Comparison of ENCODE assay signal across 34 cellular contexts in the genomic region with DNA sequence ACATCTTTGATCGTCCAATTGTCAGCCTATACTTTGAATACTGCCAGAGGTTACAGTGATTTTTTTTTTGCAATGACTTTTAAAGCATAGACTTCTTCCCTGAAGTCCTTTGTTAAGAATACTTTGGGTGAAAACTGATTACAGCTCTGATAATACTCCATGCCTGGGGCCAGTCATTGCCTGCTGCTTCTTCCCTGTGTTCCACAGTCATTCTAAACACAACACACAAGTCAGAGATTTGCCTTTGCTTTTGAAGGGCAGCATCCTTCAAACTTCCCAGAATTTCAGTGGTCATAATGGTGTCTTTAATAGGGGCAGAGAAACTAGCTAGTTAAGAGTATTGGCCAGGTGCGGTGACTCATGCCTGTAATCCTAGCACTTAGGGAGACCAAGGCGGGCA.
"Had no signal": no experiment of that assay in that cellular context is flagged by ENCODE, and none has a peak within 500 bp of the region (broad histone marks: within the 10 kb centered on the region; RNA-seq: fewer than 3 reads in every experiment).

No MANE protein-coding gene starts in this region.

- DNase-seq: activated CD4-positive, alpha-beta memory T cell treated with anti-CD3 and anti-CD28 coated beads, Interleukin-2, amount 10 ng/mL, durations not matched to agents 7 days and 5 days; activated CD4-positive, alpha-beta T cell treated with anti-CD3 and anti-CD28 coated beads for 1 hour; activated CD4-positive, alpha-beta T cell treated with anti-CD3 and anti-CD28 coated beads for 36 hours; activated CD4-positive, alpha-beta T cell treated with anti-CD3 and anti-CD28 coated beads for 48 hours; activated CD4-positive, alpha-beta T cell treated with anti-CD3 and anti-CD28 coated beads, Interleukin-2, amount 10 ng/mL, durations not matched to agents 7 days and 5 days; activated CD4-positive, alpha-beta T cell treated with anti-CD3 and anti-CD28 coated beads, Interleukin-2, amount 50 U/mL, for 48 hours; activated CD4-positive, CD25-positive, alpha-beta regulatory T cell; activated CD8-positive, alpha-beta memory T cell treated with anti-CD3 and anti-CD28 coated beads for 24 hours; activated CD8-positive, alpha-beta memory T cell treated with anti-CD3 and anti-CD28 coated beads, Interleukin-2, amount 10 ng/mL, durations not matched to agents 7 days and 5 days; activated CD8-positive, alpha-beta memory T cell treated with anti-CD3 and anti-CD28 coated beads, Interleukin-2, amount 50 U/mL, for 48 hours; activated CD8-positive, alpha-beta T cell treated with anti-CD3 and anti-CD28 coated beads, Interleukin-2, amount 10 ng/mL, durations not matched to agents 7 days and 5 days; activated effector memory CD4-positive, alpha-beta T cell treated with anti-CD3 and anti-CD28 coated beads, Interleukin-2, amount 50 U/mL, for 16 hours; activated gamma-delta T cell treated with Interleukin-2 at 50 U/mL for 16 hours; activated naive CD4-positive, alpha-beta T cell; activated naive CD4-positive, alpha-beta T cell treated with anti-CD3 and anti-CD28 coated beads for 36 hours; activated naive CD4-positive, alpha-beta T cell treated with anti-CD3 and anti-CD28 coated beads, Interleukin-2, amount 50 U/mL, for 16 hours; activated naive CD8-positive, alpha-beta T cell treated with anti-CD3 and anti-CD28 coated beads for 36 hours; activated T-cell treated with anti-CD3 and anti-CD28 coated beads, Interleukin-2, amount 50 U/mL, for 24 hours; activated T-cell treated with anti-CD3 and anti-CD28 coated beads, Interleukin-2, amount 50 U/mL, for 48 hours; adrenal gland; amniotic stem cell; aorta; body of pancreas; brain microvascular endothelial cell; central memory CD4-positive, alpha-beta T cell; T-helper 1 cell; T-helper 2 cell; T-helper 9 cell; WERI-Rb-1 had no signal

- H3K27ac Mint-ChIP-seq: activated CD4-positive, alpha-beta memory T cell treated with anti-CD3 and anti-CD28 coated beads, Interleukin-2, amount 10 ng/mL, durations not matched to agents 7 days and 5 days; activated CD4-positive, alpha-beta T cell treated with anti-CD3 and anti-CD28 coated beads for 36 hours; activated CD4-positive, alpha-beta T cell treated with anti-CD3 and anti-CD28 coated beads, Interleukin-2, amount 10 ng/mL, durations not matched to agents 7 days and 5 days; activated CD8-positive, alpha-beta memory T cell treated with anti-CD3 and anti-CD28 coated beads, Interleukin-2, amount 10 ng/mL, durations not matched to agents 7 days and 5 days; activated CD8-positive, alpha-beta T cell treated with anti-CD3 and anti-CD28 coated beads, Interleukin-2, amount 10 ng/mL, durations not matched to agents 7 days and 5 days; activated naive CD4-positive, alpha-beta T cell treated with anti-CD3 and anti-CD28 coated beads for 36 hours; activated naive CD4-positive, alpha-beta T cell treated with anti-CD3 and anti-CD28 coated beads, Interleukin-2, amount 50 U/mL, for 72 hours; activated naive CD8-positive, alpha-beta T cell treated with anti-CD3 and anti-CD28 coated beads for 36 hours; activated T-cell treated with anti-CD3 and anti-CD28 coated beads, Interleukin-2, amount 50 U/mL, for 24 hours; T-helper 1 cell treated with Interleukin-12 subunit alpha and Interleukin-12 subunit beta and Interleukin-4 antibody, amounts not matched to agents 30 μg/mL and 1 μg/mL, for 36 hours; T-helper 2 cell treated with Interferon-gamma antibody and Interleukin-4, amounts not matched to agents 5 μg/mL and 100 μg/mL, for 36 hours; WTC11 had no signal

- H3K4me1 Mint-ChIP-seq: activated CD4-positive, alpha-beta memory T cell treated with anti-CD3 and anti-CD28 coated beads, Interleukin-2, amount 10 ng/mL, durations not matched to agents 7 days and 5 days; activated CD4-positive, alpha-beta T cell treated with anti-CD3 and anti-CD28 coated beads for 36 hours; activated CD4-positive, alpha-beta T cell treated with anti-CD3 and anti-CD28 coated beads, Interleukin-2, amount 10 ng/mL, durations not matched to agents 7 days and 5 days; activated CD8-positive, alpha-beta memory T cell treated with anti-CD3 and anti-CD28 coated beads, Interleukin-2, amount 10 ng/mL, durations not matched to agents 7 days and 5 days; activated naive CD8-positive, alpha-beta T cell treated with anti-CD3 and anti-CD28 coated beads for 36 hours; WTC11 had no signal

- H3K4me3 Mint-ChIP-seq: activated CD4-positive, alpha-beta memory T cell treated with anti-CD3 and anti-CD28 coated beads, Interleukin-2, amount 10 ng/mL, durations not matched to agents 7 days and 5 days; activated CD4-positive, alpha-beta T cell treated with anti-CD3 and anti-CD28 coated beads for 36 hours; activated CD4-positive, alpha-beta T cell treated with anti-CD3 and anti-CD28 coated beads, Interleukin-2, amount 10 ng/mL, durations not matched to agents 7 days and 5 days; activated CD8-positive, alpha-beta memory T cell treated with anti-CD3 and anti-CD28 coated beads, Interleukin-2, amount 10 ng/mL, durations not matched to agents 7 days and 5 days; activated CD8-positive, alpha-beta T cell treated with anti-CD3 and anti-CD28 coated beads, Interleukin-2, amount 10 ng/mL, durations not matched to agents 7 days and 5 days; activated naive CD4-positive, alpha-beta T cell treated with anti-CD3 and anti-CD28 coated beads for 36 hours; activated naive CD8-positive, alpha-beta T cell treated with anti-CD3 and anti-CD28 coated beads for 36 hours; activated T-cell treated with anti-CD3 and anti-CD28 coated beads, Interleukin-2, amount 50 U/mL, for 24 hours; T-helper 1 cell treated with Interleukin-12 subunit alpha and Interleukin-12 subunit beta and Interleukin-4 antibody, amounts not matched to agents 30 μg/mL and 1 μg/mL, for 36 hours; T-helper 2 cell treated with Interferon-gamma antibody and Interleukin-4, amounts not matched to agents 5 μg/mL and 100 μg/mL, for 36 hours; WTC11 had no signal

- H3K27ac ChIP-seq: adrenal gland, body of pancreas, brain microvascular endothelial cell, breast epithelium, WERI-Rb-1 had no signal

- H3K9me3 Mint-ChIP-seq: activated CD4-positive, alpha-beta T cell treated with anti-CD3 and anti-CD28 coated beads, Interleukin-2, amount 10 ng/mL, durations not matched to agents 7 days and 5 days; T-helper 1 cell treated with Interleukin-12 subunit alpha and Interleukin-12 subunit beta and Interleukin-4 antibody, amounts not matched to agents 30 μg/mL and 1 μg/mL, for 36 hours; T-helper 2 cell treated with Interferon-gamma antibody and Interleukin-4, amounts not matched to agents 5 μg/mL and 100 μg/mL, for 36 hours had no signal

- H3K36me3 Mint-ChIP-seq: activated CD8-positive, alpha-beta memory T cell treated with anti-CD3 and anti-CD28 coated beads, Interleukin-2, amount 10 ng/mL, durations not matched to agents 7 days and 5 days; activated naive CD4-positive, alpha-beta T cell treated with anti-CD3 and anti-CD28 coated beads, Interleukin-2, amount 50 U/mL, for 72 hours; activated naive CD8-positive, alpha-beta T cell treated with anti-CD3 and anti-CD28 coated beads for 36 hours had no signal

- H3K27me3 Mint-ChIP-seq: activated CD4-positive, alpha-beta T cell treated with anti-CD3 and anti-CD28 coated beads, Interleukin-2, amount 10 ng/mL, durations not matched to agents 7 days and 5 days; activated CD8-positive, alpha-beta memory T cell treated with anti-CD3 and anti-CD28 coated beads, Interleukin-2, amount 10 ng/mL, durations not matched to agents 7 days and 5 days had no signal
